Comparison of ENCODE assay signal across 8 cellular contexts in the genomic region with DNA sequence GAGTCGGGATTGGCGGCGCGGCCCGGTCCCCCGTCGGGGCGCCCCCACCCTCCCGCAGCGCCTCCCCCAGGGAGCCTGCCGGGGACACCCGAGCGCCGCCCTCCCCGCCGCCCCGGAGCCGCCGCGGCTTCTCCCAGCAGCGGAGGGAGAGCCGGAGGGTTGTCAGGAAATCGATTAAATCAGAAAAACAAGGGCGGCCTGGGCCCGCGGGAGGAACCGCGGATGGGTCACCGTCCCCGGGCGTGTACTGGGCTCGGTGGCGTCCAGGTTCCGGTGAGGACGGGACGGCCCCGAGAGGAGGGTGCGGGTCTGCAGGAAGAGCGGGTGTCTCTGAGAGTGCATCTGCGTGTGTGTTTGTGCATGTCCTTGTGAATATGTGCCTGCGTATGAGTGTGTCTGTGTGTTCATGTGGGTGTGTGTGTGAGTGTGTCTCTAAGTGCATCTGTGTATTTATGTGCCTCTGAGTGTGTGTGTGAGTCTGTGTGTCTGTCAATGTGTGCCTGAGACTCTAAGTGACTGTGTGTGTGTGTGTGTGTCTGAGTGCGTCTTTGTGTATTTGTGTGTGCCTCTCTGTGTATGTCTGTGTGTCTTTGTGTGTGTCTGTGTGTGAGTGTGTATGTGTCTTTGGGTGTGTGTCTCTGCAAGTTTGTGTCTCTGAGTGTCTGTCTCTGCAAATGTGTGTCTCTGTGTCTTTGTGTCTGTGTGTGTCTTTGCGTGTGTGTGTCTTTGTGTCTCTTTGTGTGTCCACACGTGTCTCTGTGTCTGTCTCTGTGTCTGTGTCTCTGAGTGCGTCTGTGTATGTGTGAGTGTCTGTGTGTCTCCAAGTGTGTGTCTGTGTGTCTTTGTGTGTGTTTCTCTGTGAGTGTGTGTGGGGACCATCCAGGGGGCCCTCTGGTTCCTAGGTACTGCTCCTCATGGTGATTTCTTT. TPM values are rescaled to one million over a fixed set of nuclear protein-coding genes. Genes with fewer than 3 reads are reported as not detected.
DNase-seq lines count a peak whose midpoint lies in the region; ATAC-seq and TF ChIP-seq lines count a peak whose summit lies in the region.

No MANE protein-coding gene starts in this region.

- H3K27ac ChIP-seq in esophagus muscularis mucosa (replicated peaks in 1 of 4) (peak overlapping the region; percentile 93 to 99 (median 98)), neutrophil (no peak overlapping the region)

- ATAC-seq in GM21619 (IDR thresholded peaks at IDR 0.05; ENCODE audit: unreplicated experiment): no peak

- H3K27me3 Mint-ChIP-seq in activated CD4-positive, alpha-beta memory T cell treated with anti-CD3 and anti-CD28 coated beads, Interleukin-2, amount 10 ng/mL, durations not matched to agents 7 days and 5 days: peaks cover 7% of the 10 kb centered on the region

- H3K9me3 ChIP-seq in esophagus muscularis mucosa (peaks cover 0 to 6% (median 2%) of the 10 kb centered on the region in 4 donors), neutrophil (no peaks in the 10 kb centered on the region)

- H3K4me1 ChIP-seq in esophagus muscularis mucosa (peaks cover 40 to 77% (median 74%) of the 10 kb centered on the region in 4 donors), neutrophil (ENCODE audit: control insufficient read depth in 1 of 2, insufficient read depth in 1 of 2, low read depth in 1 of 2, low read length in 1 of 2) (peaks cover 18 to 20% of the 10 kb centered on the region in 2 experiments)

- H3K27me3 ChIP-seq in esophagus muscularis mucosa: no peaks in the 10 kb centered on the region
- H3K27me3 ChIP-seq in neutrophil: peaks cover 80% of the 10 kb centered on the region

- intact Hi-C loops in esophagus muscularis mucosa (cut with DNase I): loop anchor here (2.0 kb wide), 1 partner anchor 83 kb away; no protein-coding TSS in a partner anchor

- no peak for TF ChIP-seq CTCF in esophagus muscularis mucosa (IDR thresholded peaks at IDR 0.05)
- no peak for TF ChIP-seq CTCF in neutrophil (IDR thresholded peaks at IDR 0.05)

- no peak for TF ChIP-seq POLR2A in esophagus muscularis mucosa (IDR thresholded peaks at IDR 0.05; ENCODE audit: low read depth)

- DNase-seq in EL: peak; percentile 36
- DNase-seq in Jurkat, Clone E6-1 (ENCODE audit: low read depth, low spot score): no peak
- peak; percentile 51 for DNase-seq in activated CD4-positive, alpha-beta memory T cell treated with anti-CD3 and anti-CD28 coated beads, Interleukin-2, amount 10 ng/mL, durations not matched to agents 7 days and 5 days
- DNase-seq in esophagus muscularis mucosa (ENCODE audit: extremely low spot score): no peak
- no peak for DNase-seq in MV-4-11 (lab: John Stamatoyannopoulos, UW)
- no peak for DNase-seq in NCI-H2029 (lab: John Stamatoyannopoulos, UW)

- H3K4me3 ChIP-seq in Jurkat, Clone E6-1 (ENCODE audit: low read length): peak overlapping the region; percentile 67
- peak overlapping the region; percentile 76 to 98 (median 96) for H3K4me3 ChIP-seq in esophagus muscularis mucosa
- H3K4me3 ChIP-seq in neutrophil (ENCODE audit: low read depth in 1 of 2, low read length in 1 of 2): peak overlapping the region; percentile 57 to 68

- no peak overlapping the region for H3K4me3 Mint-ChIP-seq in activated CD4-positive, alpha-beta memory T cell treated with anti-CD3 and anti-CD28 coated beads, Interleukin-2, amount 10 ng/mL, durations not matched to agents 7 days and 5 days

- CTCF ChIA-PET in activated CD4-positive, alpha-beta memory T cell treated with anti-CD3 and anti-CD28 coated beads, Interleukin-2, amount 10 ng/mL, durations not matched to agents 7 days and 5 days (lab: Charles Lee): no interaction called here

- peaks cover 3% of the 10 kb centered on the region for H3K9me3 Mint-ChIP-seq in activated CD4-positive, alpha-beta memory T cell treated with anti-CD3 and anti-CD28 coated beads, Interleukin-2, amount 10 ng/mL, durations not matched to agents 7 days and 5 days

- peaks cover 22% of the 10 kb centered on the region for H3K4me1 Mint-ChIP-seq in activated CD4-positive, alpha-beta memory T cell treated with anti-CD3 and anti-CD28 coated beads, Interleukin-2, amount 10 ng/mL, durations not matched to agents 7 days and 5 days

- 6% methylated on average over 20 of the region's 45 CpGs for WGBS in esophagus muscularis mucosa

- H3K36me3 ChIP-seq in esophagus muscularis mucosa: peaks cover 0 to 5% (median 0%) of the 10 kb centered on the region in 4 donors
- no peaks in the 10 kb centered on the region for H3K36me3 ChIP-seq in neutrophil

- TF ChIP-seq EP300 in esophagus muscularis mucosa (IDR thresholded peaks at IDR 0.05): no peak

- POLR2A ChIA-PET in activated CD4-positive, alpha-beta memory T cell treated with anti-CD3 and anti-CD28 coated beads, Interleukin-2, amount 10 ng/mL, durations not matched to agents 7 days and 5 days (lab: Charles Lee): no interaction called here

- H3K36me3 Mint-ChIP-seq in activated CD4-positive, alpha-beta memory T cell treated with anti-CD3 and anti-CD28 coated beads, Interleukin-2, amount 10 ng/mL, durations not matched to agents 7 days and 5 days (ENCODE audit: low read depth): peaks cover 16% of the 10 kb centered on the region

- H3K27ac Mint-ChIP-seq in activated CD4-positive, alpha-beta memory T cell treated with anti-CD3 and anti-CD28 coated beads, Interleukin-2, amount 10 ng/mL, durations not matched to agents 7 days and 5 days: no peak overlapping the region

RNA-seq across cellular contexts. Expression of gene SPSB1, which starts 1.1 kb away (rescaled TPM):
- 6.8 TPM for polyA plus RNA-seq in Jurkat, Clone E6-1 (2012; ENCODE audit: insufficient read depth, insufficient read length)
- 10 to 100 TPM; 17.4 to 18.0 TPM for total RNA-seq in activated CD4-positive, alpha-beta memory T cell treated with anti-CD3 and anti-CD28 coated beads, Interleukin-2, amount 10 ng/mL, durations not matched to agents 7 days and 5 days
- 100 to 1,000 TPM in 2 of 4 donors, 10 to 100 TPM in 2; 61.0 to 104 (median 97.4) TPM for total RNA-seq in esophagus muscularis mucosa

RNA-seq across cellular contexts. Expression of gene H6PD, which starts 59.2 kb away (rescaled TPM):
- polyA plus RNA-seq in Jurkat, Clone E6-1 (2012; ENCODE audit: insufficient read depth, insufficient read length): 3.5 TPM
- 10 to 100 TPM; 12.9 to 13.2 TPM for total RNA-seq in activated CD4-positive, alpha-beta memory T cell treated with anti-CD3 and anti-CD28 coated beads, Interleukin-2, amount 10 ng/mL, durations not matched to agents 7 days and 5 days
- 10 to 100 TPM; 31.1 to 54.4 (median 38.4) TPM for total RNA-seq in esophagus muscularis mucosa

Comparison
In these comparisons a context has a peak if more than half of its experiments do, and no peak if none do; other contexts are left out.
1. DNase-seq: peak in EL (single experiment) and activated CD4-positive, alpha-beta memory T cell treated with anti-CD3 and anti-CD28 coated beads, Interleukin-2, amount 10 ng/mL, durations not matched to agents 7 days and 5 days (single experiment); none in Jurkat, Clone E6-1 (single experiment), esophagus muscularis mucosa (single experiment), MV-4-11 (single experiment) and NCI-H2029 (single experiment).
2. Peak in every context shown above with its lines, with median percentiles within 50 percentile points of each other: H3K4me3 ChIP-seq.